ENCODE assay signal across 27 cellular contexts in the genomic region with DNA sequence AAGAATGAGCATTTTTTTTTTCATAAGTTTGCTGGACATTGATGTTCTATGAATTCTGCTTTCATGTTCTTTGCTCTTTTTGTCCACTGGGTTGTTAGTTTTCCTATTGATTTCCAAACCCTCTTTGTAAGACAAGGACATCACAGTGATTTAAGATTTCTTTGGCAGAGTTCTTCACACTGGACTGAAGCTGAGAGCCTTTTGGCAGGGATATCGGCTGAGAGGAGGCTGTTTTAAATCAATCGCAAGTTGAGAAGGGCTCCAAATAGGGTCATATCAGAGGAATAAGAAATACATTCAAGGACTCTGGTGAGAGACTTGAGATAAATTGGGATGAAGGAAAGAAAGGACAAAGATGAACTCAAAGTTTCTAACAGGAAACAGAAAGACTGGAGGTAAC.
"Had no signal": no experiment of that assay in that cellular context is flagged by ENCODE, and none has a peak within 500 bp of the region (broad histone marks: within the 10 kb centered on the region; RNA-seq: fewer than 3 reads in every experiment).

No MANE protein-coding gene starts in this region.

- H3K4me1 ChIP-seq: ascending aorta, breast epithelium, colonic mucosa had no signal

- H3K4me3 ChIP-seq: ascending aorta, breast epithelium, cardiac muscle cell, colonic mucosa, gastroesophageal sphincter had no signal

- H3K9me3 ChIP-seq: colonic mucosa, gastroesophageal sphincter had no signal

- H3K27me3 ChIP-seq: ascending aorta, breast epithelium, cardiac muscle cell, colonic mucosa, gastroesophageal sphincter had no signal

- H3K4me1 Mint-ChIP-seq: activated CD4-positive, alpha-beta T cell treated with anti-CD3 and anti-CD28 coated beads, Interleukin-2, amount 10 ng/mL, durations not matched to agents 24 days and 14 days; activated CD8-positive, alpha-beta memory T cell treated with anti-CD3 and anti-CD28 coated beads, Interleukin-2, amount 10 ng/mL, durations not matched to agents 7 days and 5 days; activated naive CD8-positive, alpha-beta T cell treated with anti-CD3 and anti-CD28 coated beads, Interleukin-2, amount 10 ng/mL, durations not matched to agents 7 days and 5 days had no signal

- DNase-seq: activated CD4-positive, alpha-beta memory T cell treated with anti-CD3 and anti-CD28 coated beads for 36 hours; activated CD4-positive, alpha-beta T cell treated with anti-CD3 and anti-CD28 coated beads for 36 hours; activated CD4-positive, alpha-beta T cell treated with anti-CD3 and anti-CD28 coated beads, Interleukin-2, amount 10 ng/mL, durations not matched to agents 24 days and 14 days; activated CD4-positive, CD25-positive, alpha-beta regulatory T cell; activated CD4-positive, CD25-positive, alpha-beta regulatory T cell treated with anti-CD3 and anti-CD28 coated beads, Interleukin-2, amount 50 U/mL, for 72 hours; activated CD8-positive, alpha-beta memory T cell treated with anti-CD3 and anti-CD28 coated beads, Interleukin-2, amount 10 ng/mL, durations not matched to agents 7 days and 5 days; activated CD8-positive, alpha-beta memory T cell treated with anti-CD3 and anti-CD28 coated beads, Interleukin-2, amount 50 U/mL, for 4 hours; activated CD8-positive, alpha-beta T cell treated with anti-CD3 and anti-CD28 coated beads, Interleukin-2, amount 10 ng/mL, durations not matched to agents 7 days and 5 days; activated gamma-delta T cell; activated naive CD4-positive, alpha-beta T cell; activated naive CD4-positive, alpha-beta T cell treated with anti-CD3 and anti-CD28 coated beads, Interleukin-2, amount 10 ng/mL, durations not matched to agents 7 days and 5 days; activated naive CD8-positive, alpha-beta T cell treated with anti-CD3 and anti-CD28 coated beads, Interleukin-2, amount 10 ng/mL, durations not matched to agents 7 days and 5 days; activated T-cell treated with anti-CD3 and anti-CD28 coated beads, Interleukin-2, amount 50 U/mL, for 1 hour; activated T-cell treated with anti-CD3 and anti-CD28 coated beads, Interleukin-2, amount 50 U/mL, for 72 hours; central memory CD4-positive, alpha-beta T cell; cerebellar nuclear complex; effector CD8-positive, alpha-beta T cell; foreskin melanocyte; T-helper 2 cell had no signal

- H3K27me3 Mint-ChIP-seq: activated CD4-positive, alpha-beta memory T cell treated with anti-CD3 and anti-CD28 coated beads for 36 hours; activated CD4-positive, alpha-beta T cell treated with anti-CD3 and anti-CD28 coated beads for 36 hours; activated CD8-positive, alpha-beta memory T cell treated with anti-CD3 and anti-CD28 coated beads, Interleukin-2, amount 10 ng/mL, durations not matched to agents 7 days and 5 days had no signal

- H3K4me3 Mint-ChIP-seq: activated CD4-positive, alpha-beta memory T cell treated with anti-CD3 and anti-CD28 coated beads for 36 hours; activated CD4-positive, alpha-beta T cell treated with anti-CD3 and anti-CD28 coated beads for 36 hours; activated CD4-positive, alpha-beta T cell treated with anti-CD3 and anti-CD28 coated beads, Interleukin-2, amount 10 ng/mL, durations not matched to agents 24 days and 14 days; activated CD8-positive, alpha-beta memory T cell treated with anti-CD3 and anti-CD28 coated beads, Interleukin-2, amount 10 ng/mL, durations not matched to agents 7 days and 5 days; activated CD8-positive, alpha-beta T cell treated with anti-CD3 and anti-CD28 coated beads, Interleukin-2, amount 10 ng/mL, durations not matched to agents 7 days and 5 days; activated naive CD4-positive, alpha-beta T cell treated with anti-CD3 and anti-CD28 coated beads, Interleukin-2, amount 10 ng/mL, durations not matched to agents 7 days and 5 days; activated naive CD8-positive, alpha-beta T cell treated with anti-CD3 and anti-CD28 coated beads, Interleukin-2, amount 10 ng/mL, durations not matched to agents 7 days and 5 days; activated T-cell treated with anti-CD3 and anti-CD28 coated beads, Interleukin-2, amount 50 U/mL, for 72 hours; brain had no signal

- ATAC-seq: activated CD4-positive, alpha-beta T cell treated with anti-CD3 and anti-CD28 coated beads for 36 hours; activated CD8-positive, alpha-beta memory T cell treated with anti-CD3 and anti-CD28 coated beads, Interleukin-2, amount 10 ng/mL, durations not matched to agents 7 days and 5 days; activated CD8-positive, alpha-beta T cell treated with anti-CD3 and anti-CD28 coated beads, Interleukin-2, amount 10 ng/mL, durations not matched to agents 7 days and 5 days; activated naive CD4-positive, alpha-beta T cell treated with anti-CD3 and anti-CD28 coated beads, Interleukin-2, amount 50 U/mL, for 72 hours; activated T-cell treated with anti-CD3 and anti-CD28 coated beads, Interleukin-2, amount 50 U/mL, for 72 hours; gastroesophageal sphincter had no signal

- H3K36me3 Mint-ChIP-seq: activated CD4-positive, alpha-beta memory T cell treated with anti-CD3 and anti-CD28 coated beads for 36 hours; activated CD8-positive, alpha-beta memory T cell treated with anti-CD3 and anti-CD28 coated beads, Interleukin-2, amount 10 ng/mL, durations not matched to agents 7 days and 5 days; activated naive CD4-positive, alpha-beta T cell treated with anti-CD3 and anti-CD28 coated beads, Interleukin-2, amount 10 ng/mL, durations not matched to agents 7 days and 5 days; activated naive CD8-positive, alpha-beta T cell treated with anti-CD3 and anti-CD28 coated beads, Interleukin-2, amount 10 ng/mL, durations not matched to agents 7 days and 5 days had no signal

- H3K36me3 ChIP-seq: ascending aorta, breast epithelium, cardiac muscle cell, colonic mucosa, gastroesophageal sphincter had no signal

- H3K27ac ChIP-seq: ascending aorta, breast epithelium, cardiac muscle cell, colonic mucosa, epithelial cell of prostate had no signal

- H3K9me3 Mint-ChIP-seq: activated CD4-positive, alpha-beta memory T cell treated with anti-CD3 and anti-CD28 coated beads for 36 hours; activated naive CD4-positive, alpha-beta T cell treated with anti-CD3 and anti-CD28 coated beads, Interleukin-2, amount 10 ng/mL, durations not matched to agents 7 days and 5 days had no signal

- H3K27ac Mint-ChIP-seq: activated CD4-positive, alpha-beta memory T cell treated with anti-CD3 and anti-CD28 coated beads for 36 hours; activated CD4-positive, alpha-beta T cell treated with anti-CD3 and anti-CD28 coated beads for 36 hours; activated CD4-positive, alpha-beta T cell treated with anti-CD3 and anti-CD28 coated beads, Interleukin-2, amount 10 ng/mL, durations not matched to agents 24 days and 14 days; activated CD8-positive, alpha-beta memory T cell treated with anti-CD3 and anti-CD28 coated beads, Interleukin-2, amount 10 ng/mL, durations not matched to agents 7 days and 5 days; activated CD8-positive, alpha-beta T cell treated with anti-CD3 and anti-CD28 coated beads, Interleukin-2, amount 10 ng/mL, durations not matched to agents 7 days and 5 days; activated naive CD4-positive, alpha-beta T cell treated with anti-CD3 and anti-CD28 coated beads, Interleukin-2, amount 10 ng/mL, durations not matched to agents 7 days and 5 days; activated naive CD4-positive, alpha-beta T cell treated with anti-CD3 and anti-CD28 coated beads, Interleukin-2, amount 50 U/mL, for 72 hours; activated naive CD8-positive, alpha-beta T cell treated with anti-CD3 and anti-CD28 coated beads, Interleukin-2, amount 10 ng/mL, durations not matched to agents 7 days and 5 days; activated T-cell treated with anti-CD3 and anti-CD28 coated beads, Interleukin-2, amount 50 U/mL, for 72 hours had no signal
